ENCODE assay signal across 8 cellular contexts in the genomic region with DNA sequence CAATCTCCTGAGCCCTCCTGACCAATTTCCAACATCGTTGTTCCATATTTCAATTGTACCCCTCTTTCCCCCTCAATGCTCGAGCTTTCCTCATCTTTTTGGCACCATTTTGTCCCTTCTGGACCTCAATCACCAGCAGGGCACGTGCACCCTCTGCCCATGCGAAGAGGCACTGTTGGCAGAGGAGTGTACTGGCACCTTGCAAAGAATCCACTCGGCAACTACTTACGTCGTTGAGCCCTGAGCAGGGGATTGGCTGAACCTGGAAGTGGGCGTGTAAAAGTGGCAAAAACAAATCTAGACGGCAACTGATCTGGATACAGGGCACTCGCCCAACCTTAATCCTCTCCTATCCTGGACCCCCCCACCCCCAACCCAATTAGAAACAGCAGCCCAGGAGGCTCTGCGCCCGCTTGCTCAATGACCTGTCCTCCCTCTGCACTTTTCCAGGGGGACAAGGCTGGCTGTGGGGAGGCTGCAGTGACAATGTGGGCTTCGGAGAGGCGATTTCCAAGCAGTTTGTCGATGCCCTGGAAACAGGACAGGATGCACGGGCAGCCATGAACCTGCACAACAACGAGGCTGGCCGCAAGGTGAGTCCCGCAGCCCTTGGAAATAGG. TPM values are rescaled to one million over a fixed set of nuclear protein-coding genes. Genes with fewer than 3 reads are reported as not detected.
DNase-seq lines count a peak whose midpoint lies in the region; TF ChIP-seq lines count a peak whose summit lies in the region.

No MANE protein-coding gene starts in this region.

- no peaks in the 10 kb centered on the region for H3K9me3 Mint-ChIP-seq in activated naive CD4-positive, alpha-beta T cell treated with anti-CD3 and anti-CD28 coated beads for 36 hours

- H3K9ac ChIP-seq in ES-I3 (ENCODE audit: low read depth, low read length): peak overlapping the region; percentile 42; the same call in 1 of the 2 replicates
- H3K9ac ChIP-seq in MM.1S (ENCODE audit: low read length): peak overlapping the region; percentile 45; the same call in 1 of the 2 replicates
- H3K9ac ChIP-seq in subcutaneous abdominal adipose tissue (ENCODE audit: low read length in 5 of 5): peak overlapping the region in 1 of 5 donors; percentile 70

- peaks cover 1% of the 10 kb centered on the region for H3K36me3 Mint-ChIP-seq in activated naive CD4-positive, alpha-beta T cell treated with anti-CD3 and anti-CD28 coated beads for 36 hours (ENCODE audit: low read depth)

- H3K79me2 ChIP-seq in MM.1S (ENCODE audit: low read length): no peaks in the 10 kb centered on the region

- peaks cover 9% of the 10 kb centered on the region for H3K27me3 Mint-ChIP-seq in activated naive CD4-positive, alpha-beta T cell treated with anti-CD3 and anti-CD28 coated beads for 36 hours (ENCODE audit: low read depth)

- TF ChIP-seq CTCF in MM.1S (IDR thresholded peaks at IDR 0.05; ENCODE audit: low read length): peak; percentile 21; the same call in 1 of the 2 replicates

- H3K4me2 ChIP-seq in MM.1S (ENCODE audit: low read depth, low read length): peak overlapping the region; percentile 99

- H3K9me2 ChIP-seq in MM.1S (replicated peaks; ENCODE audit: insufficient read depth, low read length): no peaks in the 10 kb centered on the region

- H3K36me3 ChIP-seq in ES-I3 (ENCODE audit: insufficient read depth, low read length) (no peaks in the 10 kb centered on the region), HAP-1 (replicated peaks) (no peaks in the 10 kb centered on the region), MM.1S (replicated peaks; ENCODE audit: insufficient read depth, low read length) (no peaks in the 10 kb centered on the region), SJSA1 (no peaks in the 10 kb centered on the region), subcutaneous abdominal adipose tissue (ENCODE audit: control insufficient read depth in 5 of 5, insufficient read depth in 5 of 5, low read length in 5 of 5) (peaks cover 0 to 9% (median 5%) of the 10 kb centered on the region in 5 donors)

- in situ Hi-C loops in HAP-1 (cut with MboI; ENCODE audit: low sequenced_read_pairs): no loop called here

- peaks cover 11% of the 10 kb centered on the region; the same call in 1 of the 2 replicates for H3F3A ChIP-seq in MM.1S (ENCODE audit: insufficient read depth, low read length)

- H3K27ac ChIP-seq in MM.1S (ENCODE audit: low read length) (no peak overlapping the region), SJSA1 (no peak overlapping the region), subcutaneous abdominal adipose tissue (ENCODE audit: low read depth, low read length) (no peak overlapping the region)

- CTCF ChIA-PET in activated naive CD4-positive, alpha-beta T cell treated with anti-CD3 and anti-CD28 coated beads for 36 hours (lab: Charles Lee): interaction anchor here (0.6 to 10.3 kb wide), 16 partner anchors 13 to 810 kb away, joined by 3 to 101 read pairs (median 8); partner anchors contain the start of genes HIF1AN and SEC31B

- H4K20me1 ChIP-seq in MM.1S (ENCODE audit: insufficient read depth, low read length): no peaks in the 10 kb centered on the region

- peaks cover 5% of the 10 kb centered on the region for H3K4me1 Mint-ChIP-seq in activated naive CD4-positive, alpha-beta T cell treated with anti-CD3 and anti-CD28 coated beads for 36 hours (ENCODE audit: low read depth)

- DNase-seq in HAP-1 (ENCODE audit: low spot score in 2 of 2) (peak; percentile 80 to 86), MM.1S (peak; percentile 88), SJSA1 (ENCODE audit: low read depth in 1 of 2, low spot score in 2 of 2) (peak; percentile 78 to 91), globus pallidus (ENCODE audit: low spot score) (peak; percentile 87), non-pigmented ciliary epithelial cell (ENCODE audit: low read depth) (peak; percentile 65)
- DNase-seq in activated naive CD4-positive, alpha-beta T cell treated with anti-CD3 and anti-CD28 coated beads for 36 hours: peak; percentile 97

- peak overlapping the region; percentile 73 for H3K4me3 Mint-ChIP-seq in activated naive CD4-positive, alpha-beta T cell treated with anti-CD3 and anti-CD28 coated beads for 36 hours

- no peaks in the 10 kb centered on the region for H3K9me3 ChIP-seq in ES-I3 (ENCODE audit: control insufficient read depth, insufficient read depth, low read length)
- H3K9me3 ChIP-seq in HAP-1: no peaks in the 10 kb centered on the region
- no peaks in the 10 kb centered on the region for H3K9me3 ChIP-seq in MM.1S (replicated peaks; ENCODE audit: insufficient read depth, low read length)
- H3K9me3 ChIP-seq in SJSA1 (replicated peaks): no peaks in the 10 kb centered on the region
- no peaks in the 10 kb centered on the region for H3K9me3 ChIP-seq in subcutaneous abdominal adipose tissue (ENCODE audit: control insufficient read depth in 5 of 5, low read length in 5 of 5)

- no peak overlapping the region for H3K27ac Mint-ChIP-seq in activated naive CD4-positive, alpha-beta T cell treated with anti-CD3 and anti-CD28 coated beads for 36 hours

- peak overlapping the region; percentile 28 for H3K4me3 ChIP-seq in HAP-1
- H3K4me3 ChIP-seq in MM.1S (ENCODE audit: low read length): peak overlapping the region; percentile 71
- H3K4me3 ChIP-seq in SJSA1: peak overlapping the region; percentile 22
- peak overlapping the region; percentile 58 to 89 (median 67) for H3K4me3 ChIP-seq in subcutaneous abdominal adipose tissue (ENCODE audit: low read depth in 1 of 5, low read length in 5 of 5)

- H3K27me3 ChIP-seq in HAP-1 (ENCODE audit: low read depth): peaks cover 30% of the 10 kb centered on the region
- H3K27me3 ChIP-seq in MM.1S (replicated peaks; ENCODE audit: insufficient read depth, low read length): peaks cover 11% of the 10 kb centered on the region
- H3K27me3 ChIP-seq in SJSA1 (replicated peaks): peaks cover 52% of the 10 kb centered on the region
- peaks cover 7 to 23% (median 18%) of the 10 kb centered on the region in 5 donors for H3K27me3 ChIP-seq in subcutaneous abdominal adipose tissue (ENCODE audit: control insufficient read depth in 5 of 5, insufficient read depth in 4 of 5, low read length in 5 of 5)

- intact Hi-C loops in activated naive CD4-positive, alpha-beta T cell treated with anti-CD3 and anti-CD28 coated beads for 36 hours (cut with micrococcal nuclease): loop anchor here (1.0 kb wide), 4 partner anchors 27 to 143 kb away; no protein-coding TSS in a partner anchor

- H3K4me1 ChIP-seq in ES-I3 (ENCODE audit: insufficient read depth, low read length): peaks cover 23% of the 10 kb centered on the region
- H3K4me1 ChIP-seq in HAP-1: peaks cover 28% of the 10 kb centered on the region
- H3K4me1 ChIP-seq in MM.1S (ENCODE audit: low read length): no peaks in the 10 kb centered on the region
- peaks cover 14% of the 10 kb centered on the region for H3K4me1 ChIP-seq in SJSA1 (replicated peaks)
- peaks cover 3 to 18% (median 14%) of the 10 kb centered on the region in 5 donors for H3K4me1 ChIP-seq in subcutaneous abdominal adipose tissue (ENCODE audit: control insufficient read depth in 5 of 5, insufficient read depth in 5 of 5, low read length in 5 of 5)

- peak overlapping the region; percentile 79 for H2AFZ ChIP-seq in MM.1S (ENCODE audit: low read length)

RNA-seq across cellular contexts. Expression of gene WNT8B, which starts 18.8 kb away (rescaled TPM):
- total RNA-seq in SJSA1 (2014; rRNA removed; shearing (Covaris generic)): not detected in 2 replicates
- under 1 TPM; 0.91 to 0.96 TPM for total RNA-seq in activated naive CD4-positive, alpha-beta T cell treated with anti-CD3 and anti-CD28 coated beads for 36 hours

RNA-seq across cellular contexts. Expression of gene SEC31B, which starts 38.1 kb away (rescaled TPM):
- 1.8 and 2.2 TPM in 2 replicates for total RNA-seq in SJSA1 (2014; rRNA removed; shearing (Covaris generic))
- 10 to 100 TPM; 58.3 to 59.3 TPM for total RNA-seq in activated naive CD4-positive, alpha-beta T cell treated with anti-CD3 and anti-CD28 coated beads for 36 hours

RNA-seq across cellular contexts. Expression of gene NDUFB8, which starts 48.1 kb away (rescaled TPM):
- total RNA-seq in SJSA1 (2014; rRNA removed; shearing (Covaris generic)): 195 and 280 TPM in 2 replicates
- total RNA-seq in activated naive CD4-positive, alpha-beta T cell treated with anti-CD3 and anti-CD28 coated beads for 36 hours: 100 to 1,000 TPM; 427 to 442 TPM

RNA-seq across cellular contexts. Expression of gene HIF1AN, which starts 54.2 kb away (rescaled TPM):
- total RNA-seq in SJSA1 (2014; rRNA removed; shearing (Covaris generic)): 3.0 and 9.5 TPM in 2 replicates
- 10 to 100 TPM; 34.6 to 38.4 TPM for total RNA-seq in activated naive CD4-positive, alpha-beta T cell treated with anti-CD3 and anti-CD28 coated beads for 36 hours

Comparison
In these comparisons a context has a peak if more than half of its experiments do, and no peak if none do; other contexts are left out.
1. RNA of gene SEC31B, which starts 38.1 kb away (total RNA-seq): 58.3 to 59.3 TPM in activated naive CD4-positive, alpha-beta T cell treated with anti-CD3 and anti-CD28 coated beads for 36 hours; 1.8 to 2.2 TPM in SJSA1; every median in the first group is over 10 times any median in the second.
2. Peak in every context shown above with its lines, with median percentiles within 50 percentile points of each other: DNase-seq and H3K4me3 ChIP-seq.